In genomic region chr3:39593341-39593740, GRCh38 we compare ENCODE assay signal across 32 cellular contexts.
"Had no signal": no experiment of that assay in that cellular context is flagged by ENCODE, and none has a peak within 500 bp of the region (broad histone marks: within the 10 kb centered on the region; RNA-seq: fewer than 3 reads in every experiment).

No MANE protein-coding gene starts in this region.

- H3K27me3 ChIP-seq: adrenal gland, body of pancreas, brain microvascular endothelial cell, breast epithelium had no signal

- H3K36me3 ChIP-seq: adrenal gland, brain microvascular endothelial cell, breast epithelium had no signal

- ATAC-seq: activated CD8-positive, alpha-beta T cell treated with anti-CD3 and anti-CD28 coated beads for 36 hours; activated naive CD4-positive, alpha-beta T cell treated with anti-CD3 and anti-CD28 coated beads, Interleukin-2, amount 50 U/mL, for 72 hours; activated T-cell treated with anti-CD3 and anti-CD28 coated beads, Interleukin-2, amount 50 U/mL, for 4 hours; activated T-cell treated with anti-CD3 and anti-CD28 coated beads, Interleukin-2, amount 50 U/mL, for 72 hours; activated T-helper 17 cell treated with anti-CD3 and anti-CD28 coated beads, Interleukin-2, amount 50 U/mL, for 72 hours; body of pancreas had no signal

- H3K4me3 ChIP-seq: adrenal gland, body of pancreas, breast epithelium had no signal

- DNase-seq: activated B cell treated with CpG ODN at 0.5 μM for 24 hours; activated CD4-positive, alpha-beta memory T cell treated with anti-CD3 and anti-CD28 coated beads for 36 hours; activated CD4-positive, alpha-beta T cell treated with anti-CD3 and anti-CD28 coated beads for 4 hours; activated CD4-positive, alpha-beta T cell treated with anti-CD3 and anti-CD28 coated beads, Interleukin-2, amount 10 ng/mL, durations not matched to agents 24 days and 14 days; activated CD4-positive, alpha-beta T cell treated with anti-CD3 and anti-CD28 coated beads, Interleukin-2, amount 50 U/mL, for 1 hour; activated CD4-positive, alpha-beta T cell treated with anti-CD3 and anti-CD28 coated beads, Interleukin-2, amount 50 U/mL, for 4 hours; activated CD4-positive, CD25-positive, alpha-beta regulatory T cell treated with anti-CD3 and anti-CD28 coated beads, Interleukin-2, amount 50 U/mL, for 72 hours; activated CD8-positive, alpha-beta memory T cell treated with anti-CD3 and anti-CD28 coated beads, Interleukin-2, amount 50 U/mL, for 4 hours; activated CD8-positive, alpha-beta T cell treated with anti-CD3 and anti-CD28 coated beads for 36 hours; activated effector memory CD4-positive, alpha-beta T cell treated with anti-CD3 and anti-CD28 coated beads, Interleukin-2, amount 50 U/mL, for 16 hours; activated gamma-delta T cell treated with Interleukin-2 at 50 U/mL for 16 hours; activated naive CD4-positive, alpha-beta T cell; activated naive CD4-positive, alpha-beta T cell treated with anti-CD3 and anti-CD28 coated beads for 36 hours; activated naive CD4-positive, alpha-beta T cell treated with anti-CD3 and anti-CD28 coated beads, Interleukin-2, amount 50 U/mL, for 16 hours; activated naive CD8-positive, alpha-beta T cell treated with anti-CD3 and anti-CD28 coated beads for 36 hours; activated T-cell treated with anti-CD3 and anti-CD28 coated beads for 4 hours; activated T-cell treated with anti-CD3 and anti-CD28 coated beads, Interleukin-2, amount 50 U/mL, for 1 hour; activated T-cell treated with anti-CD3 and anti-CD28 coated beads, Interleukin-2, amount 50 U/mL, for 4 hours; activated T-cell treated with anti-CD3 and anti-CD28 coated beads, Interleukin-2, amount 50 U/mL, for 72 hours; adrenal gland; amniotic stem cell; aorta; body of pancreas; brain microvascular endothelial cell; central memory CD4-positive, alpha-beta T cell; T-helper 1 cell; T-helper 2 cell; T-helper 9 cell had no signal

- H3K9me3 ChIP-seq: adrenal gland, body of pancreas, breast epithelium had no signal

- H3K27ac ChIP-seq: adrenal gland, body of pancreas, brain microvascular endothelial cell, breast epithelium, VCaP had no signal

- H3K4me1 ChIP-seq: adrenal gland, body of pancreas, breast epithelium had no signal
